In genomic region chrX:140393507-140393906, GRCh38 we compare ENCODE assay signal across 20 cellular contexts.
DNase-seq lines count a peak whose midpoint lies in the region; ATAC-seq, FAIRE-seq and TF ChIP-seq lines count a peak whose summit lies in the region.
"Had no signal": no experiment of that assay in that cellular context is flagged by ENCODE, and none has a peak within 500 bp of the region (broad histone marks: within the 10 kb centered on the region; RNA-seq: fewer than 3 reads in every experiment).

No MANE protein-coding gene starts in this region.

- TF ChIP-seq CTCF in liver (IDR thresholded peaks at IDR 0.05; ENCODE audit: low read depth, low read length, missing input control): no peak
- TF ChIP-seq CTCF in HepG2 (CRISPR knock-in tag; IDR thresholded peaks at IDR 0.05): no peak
- TF ChIP-seq CTCF in kidney (IDR thresholded peaks at IDR 0.05; ENCODE audit: borderline replicate concordance, extremely low read depth, insufficient read depth): no peak
- no peak for TF ChIP-seq CTCF in progenitor cell of endocrine pancreas (IDR thresholded peaks at IDR 0.05; ENCODE audit: unreplicated experiment)
- TF ChIP-seq CTCF in spleen (IDR thresholded peaks at IDR 0.05 in 8 of 11, conservative IDR thresholded peaks at IDR 0.05 in 3 of 11): no peak

- no peak overlapping the region for H3K4me2 ChIP-seq in HepG2 (ENCODE audit: low read depth, low read length)

- TF ChIP-seq POLR2A in HepG2 (IDR thresholded peaks at IDR 0.05; ENCODE audit: insufficient read depth in 1 of 2, low read depth in 2 of 2, low read length in 2 of 2) (no peak), spleen (IDR thresholded peaks at IDR 0.05) (no peak)

- CTCF ChIA-PET in HepG2 (lab: Yijun Ruan, JAX; ENCODE audit: low intra/inter-chr PET ratio, low total read pairs): no interaction called here

- DNase-seq in HepG2 (ENCODE audit: low spot score): no peak
- no peak for DNase-seq in kidney
- DNase-seq in progenitor cell of endocrine pancreas (ENCODE audit: low spot score, unreplicated experiment): no peak
- no peak for DNase-seq in MV-4-11 (lab: John Stamatoyannopoulos, UW)
- DNase-seq in CD1c-positive myeloid dendritic cell (ENCODE audit: extremely low spot score): no peak
- no peak for DNase-seq in spleen
- DNase-seq: 8988T; C1 segment of cervical spinal cord; Caco-2; CD4-positive, CD25-positive, alpha-beta regulatory T cell; CD8-positive, alpha-beta T cell; DMS153; DND-41; H7; HCEC 1CT had no signal

- in situ Hi-C loops in HepG2 (cut with HindIII; ENCODE audit: extremely low pct_ligation_motif_present, low pct_unique_long_range_greater_than_20kb): no loop called here

- peaks cover 19% of the 10 kb centered on the region for H3K4me1 Mint-ChIP-seq in progenitor cell of endocrine pancreas (ENCODE audit: low read depth)
- H3K4me1 Mint-ChIP-seq: CD4-positive, CD25-positive, alpha-beta regulatory T cell had no signal

- H2AFZ ChIP-seq in HepG2 (ENCODE audit: low read length): no peak overlapping the region

- TF ChIP-seq RAD21 in liver (IDR thresholded peaks at IDR 0.05): no peak
- no peak for TF ChIP-seq RAD21 in HepG2 (CRISPR knock-in tag; IDR thresholded peaks at IDR 0.05)
- TF ChIP-seq RAD21 in Ishikawa (IDR thresholded peaks at IDR 0.05; ENCODE audit: low read depth): no peak

- no peak for TF ChIP-seq EP300 in HepG2 (IDR thresholded peaks at IDR 0.05; ENCODE audit: low read depth in 2 of 2, low read length in 2 of 2)
- TF ChIP-seq EP300 in HepG2 (CRISPR knock-in tag; IDR thresholded peaks at IDR 0.05; ENCODE audit: borderline replicate concordance): no peak
- no peak for TF ChIP-seq EP300 in Ishikawa (IDR thresholded peaks at IDR 0.05; ENCODE audit: borderline replicate concordance)

- H3K27me3 ChIP-seq in liver (ENCODE audit: control insufficient read depth in 4 of 4, insufficient read depth in 4 of 4, low read length in 3 of 4) (no peaks in the 10 kb centered on the region), HepG2 (ENCODE audit: control insufficient read depth in 1 of 2, insufficient read depth in 2 of 2, low read length in 2 of 2) (no peaks in the 10 kb centered on the region), spleen (replicated peaks in 1 of 7) (no peaks in the 10 kb centered on the region)

- H3K4me1 ChIP-seq in liver (ENCODE audit: control insufficient read depth in 4 of 4, insufficient read depth in 4 of 4, low read length in 3 of 4): peaks cover 0 to 10% (median 6%) of the 10 kb centered on the region in 4 donors
- H3K4me1 ChIP-seq in HepG2 (ENCODE audit: insufficient read depth, low read length): no peaks in the 10 kb centered on the region
- no peaks in the 10 kb centered on the region for H3K4me1 ChIP-seq in kidney (ENCODE audit: control insufficient read depth in 1 of 2, insufficient read depth in 1 of 2, low read depth in 1 of 2, low read length in 2 of 2)
- no peaks in the 10 kb centered on the region for H3K4me1 ChIP-seq in spleen
- H3K4me1 ChIP-seq: Caco-2 had no signal

- H3K27ac ChIP-seq in liver (ENCODE audit: low read depth in 1 of 2, low read length in 2 of 2) (no peak overlapping the region), HepG2 (ENCODE audit: extremely low read length, insufficient read depth, low read length) (no peak overlapping the region), kidney (ENCODE audit: low read depth in 2 of 2, low read length in 2 of 2) (no peak overlapping the region), spleen (no peak overlapping the region)

- H3K9me3 ChIP-seq in liver (ENCODE audit: control insufficient read depth in 4 of 4, low read length in 3 of 4) (no peaks in the 10 kb centered on the region), HepG2 (ENCODE audit: low read length) (no peaks in the 10 kb centered on the region), kidney (ENCODE audit: control insufficient read depth in 1 of 2, low read length in 2 of 2) (no peaks in the 10 kb centered on the region), spleen (no peaks in the 10 kb centered on the region)
- H3K9me3 ChIP-seq: Caco-2 had no signal

- H3K4me3 Mint-ChIP-seq in progenitor cell of endocrine pancreas (ENCODE audit: low read depth): no peak overlapping the region
- H3K4me3 Mint-ChIP-seq: CD4-positive, CD25-positive, alpha-beta regulatory T cell; CD8-positive, alpha-beta T cell had no signal

- FAIRE-seq in HepG2 (lab: Jason Lieb, UNC) (no peak), kidney (lab: Jason Lieb, UNC) (peak; percentile 76)
- FAIRE-seq: G401.6, GM12892, H1 had no signal

- no peaks in the 10 kb centered on the region for H3K79me2 ChIP-seq in HepG2 (ENCODE audit: insufficient read depth, low read length)

- H3K27ac Mint-ChIP-seq in progenitor cell of endocrine pancreas: peak overlapping the region; percentile 82
- H3K27ac Mint-ChIP-seq: CD4-positive, CD25-positive, alpha-beta regulatory T cell; CD8-positive, alpha-beta T cell had no signal

- ATAC-seq in HepG2: no peak
- ATAC-seq: CD8-positive, alpha-beta T cell had no signal

- intact Hi-C loops in HepG2 (cut with micrococcal nuclease; ENCODE audit: unreplicated experiment) (no loop called here), kidney (cut with DNase I) (no loop called here), spleen (cut with DNase I; ENCODE audit: low total_unique reads) (no loop called here)

- H4K20me1 ChIP-seq in HepG2 (ENCODE audit: insufficient read depth, low read length): no peaks in the 10 kb centered on the region

- no TSS peak for BruUV-seq in HepG2 (replicated peaks; lab: Mats Ljungman, UMichigan)

- peaks cover 3% of the 10 kb centered on the region for H3K27me3 Mint-ChIP-seq in progenitor cell of endocrine pancreas
- H3K27me3 Mint-ChIP-seq: CD4-positive, CD25-positive, alpha-beta regulatory T cell had no signal

- H3K9ac ChIP-seq in liver (ENCODE audit: low read depth in 1 of 2, low read length in 2 of 2) (no peak overlapping the region), HepG2 (ENCODE audit: insufficient read depth, low read depth, low read length) (no peak overlapping the region), kidney (ENCODE audit: low read length in 2 of 2) (no peak overlapping the region)

- H3K36me3 ChIP-seq in liver (ENCODE audit: control insufficient read depth in 4 of 4, insufficient read depth in 3 of 4, low read depth in 1 of 4, low read length in 3 of 4) (no peaks in the 10 kb centered on the region), HepG2 (replicated peaks in 1 of 2; ENCODE audit: control insufficient read depth in 1 of 2, insufficient read depth in 2 of 2, low read length in 2 of 2) (no peaks in the 10 kb centered on the region), kidney (ENCODE audit: control insufficient read depth in 1 of 2, insufficient read depth in 2 of 2, low read length in 2 of 2) (no peaks in the 10 kb centered on the region), spleen (no peaks in the 10 kb centered on the region)

- H3K36me3 Mint-ChIP-seq in progenitor cell of endocrine pancreas (ENCODE audit: insufficient read depth): no peaks in the 10 kb centered on the region
- H3K36me3 Mint-ChIP-seq: CD4-positive, CD25-positive, alpha-beta regulatory T cell; CD8-positive, alpha-beta T cell had no signal

- H3K9me3 Mint-ChIP-seq in progenitor cell of endocrine pancreas (ENCODE audit: low read depth): no peaks in the 10 kb centered on the region
- H3K9me3 Mint-ChIP-seq: CD8-positive, alpha-beta T cell had no signal

- POLR2A ChIA-PET in HepG2 (lab: Yijun Ruan, JAX): no interaction called here

- H3K4me3 ChIP-seq in liver (ENCODE audit: low read depth in 1 of 3, low read length in 3 of 3): no peak overlapping the region
- H3K4me3 ChIP-seq in HepG2 (replicated peaks in 1 of 3; ENCODE audit: insufficient read depth in 1 of 3, low read depth in 2 of 3, low read length in 3 of 3): no peak overlapping the region
- no peak overlapping the region for H3K4me3 ChIP-seq in kidney (ENCODE audit: low read length in 2 of 2)
- no peak overlapping the region for H3K4me3 ChIP-seq in spleen

TF ChIP-seq in liver, 16 proteins besides CTCF, POLR2A, EP300 and RAD21 (continues in another document):
- no peak for TF ChIP-seq ATF3 (IDR thresholded peaks at IDR 0.05)

TF ChIP-seq in HepG2, 621 proteins besides CTCF, POLR2A, EP300 and RAD21 (continues in another document):
- TF ChIP-seq ZNF557 (CRISPR knock-in tag; IDR thresholded peaks at IDR 0.05): no peak
- TF ChIP-seq SETDB1 (CRISPR knock-in tag; IDR thresholded peaks at IDR 0.05; ENCODE audit: borderline replicate concordance): no peak

TF ChIP-seq in Ishikawa, 13 proteins besides CTCF, POLR2A, EP300 and RAD21:
- TF ChIP-seq USF1 (IDR thresholded peaks at IDR 0.05) (no peak), YY1 (IDR thresholded peaks at IDR 0.05; ENCODE audit: low read depth) (no peak), REST (IDR thresholded peaks at IDR 0.05; ENCODE audit: low read depth) (peak; percentile 75), CREB1 (IDR thresholded peaks at IDR 0.05; ENCODE audit: low read depth) (no peak), TEAD4 (IDR thresholded peaks at IDR 0.05) (no peak)
